31 cellular contexts compared by ENCODE assay signal in genomic region chr17:31400481-31400950, GRCh38. TPM values are rescaled to one million over a fixed set of nuclear protein-coding genes. Genes with fewer than 3 reads are reported as not detected.
"Had no signal": no experiment of that assay in that cellular context is flagged by ENCODE, and none has a peak within 500 bp of the region (broad histone marks: within the 10 kb centered on the region; RNA-seq: fewer than 3 reads in every experiment).

No MANE protein-coding gene starts in this region.

- H3K36me3 Mint-ChIP-seq: activated naive CD8-positive, alpha-beta T cell treated with anti-CD3 and anti-CD28 coated beads for 36 hours; natural killer cell; stimulated activated memory B cell treated with anti-CD40 and anti-IgM and Interleukin-4, amounts not matched to agents 10 μg/mL and 1 μg/mL and 100 μg/mL, for 72 hours had no signal

- DNase-seq: activated CD4-positive, alpha-beta T cell treated with anti-CD3 and anti-CD28 coated beads for 1 hour; activated CD4-positive, alpha-beta T cell treated with anti-CD3 and anti-CD28 coated beads, Interleukin-2, amount 50 U/mL, for 1 hour; activated effector memory CD4-positive, alpha-beta T cell treated with anti-CD3 and anti-CD28 coated beads, Interleukin-2, amount 50 U/mL, for 16 hours; activated naive CD4-positive, alpha-beta T cell treated with anti-CD3 and anti-CD28 coated beads for 36 hours; activated naive CD8-positive, alpha-beta T cell treated with anti-CD3 and anti-CD28 coated beads for 36 hours; activated T-cell treated with anti-CD3 and anti-CD28 coated beads, Interleukin-2, amount 50 U/mL, for 1 hour; aorta; foreskin melanocyte; heart right ventricle; kidney glomerular epithelial cell; left lung; lower lobe of right lung; mesenchymal stem cell; natural killer cell; sigmoid colon; small intestine; stimulated activated CD4-positive, alpha-beta T cell treated with anti-CD3 and anti-CD28 coated beads, Interleukin-1b, Interleukin-23, amount 100 ng/mL, for 48 hours; stimulated activated CD4-positive, alpha-beta T cell treated with anti-CD3 and anti-CD28 coated beads, Interleukin-4, amount 100 ng/mL, for 4 hours; stimulated activated CD8-positive, alpha-beta memory T cell treated with anti-CD3 and anti-CD28 coated beads, Interleukin-4, amount 100 ng/mL, for 48 hours; stomach; T-helper 9 cell had no signal

- H3K4me3 ChIP-seq: adrenal gland, body of pancreas, esophagus muscularis mucosa, heart right ventricle, left lung, lower lobe of right lung, prostate gland, sigmoid colon, stomach, tibial nerve had no signal

- H3K9me3 ChIP-seq: adrenal gland, body of pancreas, esophagus muscularis mucosa, heart right ventricle, left lung, lower lobe of right lung, prostate gland, sigmoid colon, stomach, tibial nerve had no signal

- H3K4me1 ChIP-seq: adrenal gland, body of pancreas, esophagus muscularis mucosa, heart right ventricle, left lung, lower lobe of right lung, prostate gland, sigmoid colon, stomach, tibial nerve had no signal

- H3K4me3 Mint-ChIP-seq: activated naive CD4-positive, alpha-beta T cell treated with anti-CD3 and anti-CD28 coated beads for 36 hours; activated naive CD8-positive, alpha-beta T cell treated with anti-CD3 and anti-CD28 coated beads for 36 hours; activated T-helper 1 cell treated with anti-CD3 and anti-CD28 coated beads, Interleukin-12 subunit alpha, Interleukin-12 subunit beta, Interleukin-2, Interleukin-4 antibody, amounts not matched to agents 30 ng/mL and 10 ng/mL and 1 ng/mL, durations not matched to agents 14 hours and 24 hours and 36 hours; natural killer cell; stimulated activated memory B cell treated with anti-CD40 and anti-IgM and Interleukin-4, amounts not matched to agents 10 μg/mL and 1 μg/mL and 100 μg/mL, for 72 hours; T-helper 1 cell treated with Interleukin-12 subunit alpha and Interleukin-12 subunit beta and Interleukin-4 antibody, amounts not matched to agents 30 μg/mL and 1 μg/mL, for 36 hours had no signal

- ATAC-seq: body of pancreas; heart right ventricle; left lung; lower lobe of right lung; natural killer cell; stimulated activated memory B cell treated with anti-CD40 and anti-IgM and Interleukin-4, amounts not matched to agents 10 μg/mL and 1 μg/mL and 100 μg/mL, for 72 hours had no signal

- H3K4me1 Mint-ChIP-seq: activated naive CD8-positive, alpha-beta T cell treated with anti-CD3 and anti-CD28 coated beads for 36 hours; natural killer cell; stimulated activated memory B cell treated with anti-CD40 and anti-IgM and Interleukin-4, amounts not matched to agents 10 μg/mL and 1 μg/mL and 100 μg/mL, for 72 hours had no signal

- H3K36me3 ChIP-seq: adrenal gland, esophagus muscularis mucosa, heart right ventricle, left lung, lower lobe of right lung, prostate gland, sigmoid colon, stomach, tibial nerve had no signal

- H3K27ac Mint-ChIP-seq: activated naive CD4-positive, alpha-beta T cell treated with anti-CD3 and anti-CD28 coated beads for 36 hours; activated naive CD8-positive, alpha-beta T cell treated with anti-CD3 and anti-CD28 coated beads for 36 hours; activated T-helper 1 cell treated with anti-CD3 and anti-CD28 coated beads, Interleukin-12 subunit alpha, Interleukin-12 subunit beta, Interleukin-2, Interleukin-4 antibody, amounts not matched to agents 30 ng/mL and 10 ng/mL and 1 ng/mL, durations not matched to agents 14 hours and 24 hours and 36 hours; natural killer cell; stimulated activated memory B cell treated with anti-CD40 and anti-IgM and Interleukin-4, amounts not matched to agents 10 μg/mL and 1 μg/mL and 100 μg/mL, for 72 hours; T-helper 1 cell treated with Interleukin-12 subunit alpha and Interleukin-12 subunit beta and Interleukin-4 antibody, amounts not matched to agents 30 μg/mL and 1 μg/mL, for 36 hours had no signal

- H3K27ac ChIP-seq: adrenal gland, body of pancreas, esophagus muscularis mucosa, heart right ventricle, left lung, lower lobe of right lung, prostate gland, sigmoid colon, stomach, tibial nerve, VCaP had no signal

- H3K9me3 Mint-ChIP-seq: activated naive CD4-positive, alpha-beta T cell treated with anti-CD3 and anti-CD28 coated beads for 36 hours; activated naive CD8-positive, alpha-beta T cell treated with anti-CD3 and anti-CD28 coated beads for 36 hours; activated T-helper 1 cell treated with anti-CD3 and anti-CD28 coated beads, Interleukin-12 subunit alpha, Interleukin-12 subunit beta, Interleukin-2, Interleukin-4 antibody, amounts not matched to agents 30 ng/mL and 10 ng/mL and 1 ng/mL, durations not matched to agents 14 hours and 24 hours and 36 hours; natural killer cell; stimulated activated memory B cell treated with anti-CD40 and anti-IgM and Interleukin-4, amounts not matched to agents 10 μg/mL and 1 μg/mL and 100 μg/mL, for 72 hours; T-helper 1 cell treated with Interleukin-12 subunit alpha and Interleukin-12 subunit beta and Interleukin-4 antibody, amounts not matched to agents 30 μg/mL and 1 μg/mL, for 36 hours had no signal

- H3K27me3 ChIP-seq: adrenal gland, body of pancreas had no signal

RNA-seq across cellular contexts. Expression of gene RAB11FIP4, which starts 9.0 kb away (rescaled TPM):
- total RNA-seq: glomerular endothelial cell had no signal
